ENCODE assay signal across 20 cellular contexts in the genomic region with DNA sequence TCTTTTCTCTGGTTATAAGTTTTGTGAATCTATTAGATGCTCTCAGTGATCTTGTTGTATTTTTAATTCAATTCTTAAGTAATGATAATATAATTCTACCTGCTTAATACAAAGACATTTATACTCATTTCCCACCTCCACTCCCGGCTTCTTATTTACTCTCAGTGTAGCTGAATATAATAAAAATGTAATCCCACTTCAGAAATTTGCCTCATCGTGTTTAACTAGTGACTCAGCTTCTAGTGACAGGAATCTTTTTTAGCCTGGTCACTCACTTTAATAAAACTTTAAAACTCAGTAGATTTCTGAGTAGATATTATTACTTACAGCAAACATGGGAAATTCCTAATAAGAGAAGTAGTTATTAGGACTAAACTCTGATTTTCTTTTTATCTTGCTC.
"Had no signal": no experiment of that assay in that cellular context is flagged by ENCODE, and none has a peak within 500 bp of the region (broad histone marks: within the 10 kb centered on the region; RNA-seq: fewer than 3 reads in every experiment).

No MANE protein-coding gene starts in this region.

- H3K36me3 ChIP-seq: left ventricle myocardium inferior, ovary, right lobe of liver, spleen, upper lobe of right lung had no signal

- ATAC-seq: activated CD8-positive, alpha-beta memory T cell treated with anti-CD3 and anti-CD28 coated beads, Interleukin-2, amount 10 ng/mL, durations not matched to agents 7 days and 5 days; naive thymus-derived CD4-positive, alpha-beta T cell; psoas muscle; right lobe of liver; stimulated activated naive B cell treated with anti-CD40 and anti-IgM and Interleukin-4, amounts not matched to agents 10 μg/mL and 1 μg/mL and 100 μg/mL, for 72 hours; upper lobe of right lung had no signal

- H3K27ac ChIP-seq: epithelial cell of prostate, left ventricle myocardium inferior, ovary, psoas muscle, right lobe of liver, spleen, upper lobe of right lung had no signal

- H3K27me3 ChIP-seq: ovary, right lobe of liver, spleen, upper lobe of right lung had no signal

- H3K9me3 ChIP-seq: ovary, psoas muscle, right lobe of liver, upper lobe of right lung had no signal

- DNase-seq: activated CD4-positive, alpha-beta memory T cell treated with anti-CD3 and anti-CD28 coated beads, Interleukin-2, amount 10 ng/mL, durations not matched to agents 7 days and 5 days; activated CD4-positive, alpha-beta T cell treated with anti-CD3 and anti-CD28 coated beads for 48 hours; activated CD4-positive, CD25-positive, alpha-beta regulatory T cell; activated CD8-positive, alpha-beta memory T cell treated with anti-CD3 and anti-CD28 coated beads, Interleukin-2, amount 10 ng/mL, durations not matched to agents 7 days and 5 days; amniotic stem cell; cerebellar nuclear complex; effector memory CD4-positive, alpha-beta T cell; glutamatergic neuron; kidney; left ventricle myocardium inferior; naive thymus-derived CD4-positive, alpha-beta T cell; ovary; psoas muscle; right lobe of liver; spleen; stimulated activated naive B cell treated with anti-CD40 and anti-IgM and Interleukin-4, amounts not matched to agents 10 μg/mL and 1 μg/mL and 100 μg/mL, for 72 hours; T-helper 1 cell; T1000; upper lobe of right lung had no signal

- H3K4me3 ChIP-seq: left ventricle myocardium inferior, ovary, psoas muscle, right lobe of liver, spleen, upper lobe of right lung had no signal

- FAIRE-seq: kidney had no signal

- H3K4me1 ChIP-seq: left ventricle myocardium inferior, psoas muscle, right lobe of liver, spleen, upper lobe of right lung had no signal
